Comparison of ENCODE assay signal across 1 cellular context in the genomic region with DNA sequence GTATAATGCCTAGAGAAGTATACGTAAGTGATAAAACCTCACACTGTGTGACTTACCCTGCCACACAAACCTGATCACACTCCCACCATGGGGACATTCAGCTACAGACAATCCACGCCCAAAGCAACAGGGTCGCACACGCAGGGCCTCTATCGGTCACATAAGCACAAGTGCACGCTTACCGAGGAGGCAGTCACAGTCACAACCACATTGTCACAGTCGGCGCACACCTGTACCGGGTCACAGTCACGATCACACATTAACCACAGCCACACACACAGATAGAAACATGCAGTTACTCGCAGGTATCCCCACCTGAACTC.
TF ChIP-seq lines count a peak whose summit lies in the region.

No MANE protein-coding gene starts in this region.

TF ChIP-seq in H1, 55 proteins besides CTCF, POLR2A, EP300 and RAD21:
- TF ChIP-seq CREB1 (IDR thresholded peaks at IDR 0.05) = no peak
- TF ChIP-seq SRF (IDR thresholded peaks at IDR 0.05; ENCODE audit: low read depth, low read length) = no peak
- TF ChIP-seq SP2 (IDR thresholded peaks at IDR 0.05; ENCODE audit: low read length) = no peak
- no peak for TF ChIP-seq POU5F1 (IDR thresholded peaks at IDR 0.05; ENCODE audit: low read depth, low read length)
- no peak for TF ChIP-seq CTBP2 (IDR thresholded peaks at IDR 0.05; ENCODE audit: borderline replicate concordance, insufficient read depth, insufficient read length, low read length)
- TF ChIP-seq SUZ12 (IDR thresholded peaks at IDR 0.05; ENCODE audit: low read length) = no peak
- no peak for TF ChIP-seq SIRT6 (IDR thresholded peaks at IDR 0.05; ENCODE audit: low read length)
- TF ChIP-seq TBP (IDR thresholded peaks at IDR 0.05; ENCODE audit: low read depth, low read length) = no peak
- no peak for TF ChIP-seq CHD2 (IDR thresholded peaks at IDR 0.05; ENCODE audit: low read length)
- TF ChIP-seq RBBP5 (IDR thresholded peaks at IDR 0.05; ENCODE audit: borderline replicate concordance, low read depth, low read length) = no peak
- no peak for TF ChIP-seq EGR1 (IDR thresholded peaks at IDR 0.05; ENCODE audit: borderline replicate concordance, low read depth, low read length)
- no peak for TF ChIP-seq HDAC2 (IDR thresholded peaks at IDR 0.05; ENCODE audit: borderline replicate concordance in 1 of 2, low read depth in 2 of 2, low read length in 2 of 2)
- no peak for TF ChIP-seq CBX5 (IDR thresholded peaks at IDR 0.05; ENCODE audit: low read depth, low read length)
- no peak for TF ChIP-seq NRF1 (IDR thresholded peaks at IDR 0.05; ENCODE audit: low read depth, low read length)
- no peak for TF ChIP-seq KDM4A (IDR thresholded peaks at IDR 0.05; ENCODE audit: low read depth, low read length, severe bottlenecking)
- TF ChIP-seq CHD1 (IDR thresholded peaks at IDR 0.05; ENCODE audit: low read depth, low read length) = no peak
- TF ChIP-seq, protein P1, sequence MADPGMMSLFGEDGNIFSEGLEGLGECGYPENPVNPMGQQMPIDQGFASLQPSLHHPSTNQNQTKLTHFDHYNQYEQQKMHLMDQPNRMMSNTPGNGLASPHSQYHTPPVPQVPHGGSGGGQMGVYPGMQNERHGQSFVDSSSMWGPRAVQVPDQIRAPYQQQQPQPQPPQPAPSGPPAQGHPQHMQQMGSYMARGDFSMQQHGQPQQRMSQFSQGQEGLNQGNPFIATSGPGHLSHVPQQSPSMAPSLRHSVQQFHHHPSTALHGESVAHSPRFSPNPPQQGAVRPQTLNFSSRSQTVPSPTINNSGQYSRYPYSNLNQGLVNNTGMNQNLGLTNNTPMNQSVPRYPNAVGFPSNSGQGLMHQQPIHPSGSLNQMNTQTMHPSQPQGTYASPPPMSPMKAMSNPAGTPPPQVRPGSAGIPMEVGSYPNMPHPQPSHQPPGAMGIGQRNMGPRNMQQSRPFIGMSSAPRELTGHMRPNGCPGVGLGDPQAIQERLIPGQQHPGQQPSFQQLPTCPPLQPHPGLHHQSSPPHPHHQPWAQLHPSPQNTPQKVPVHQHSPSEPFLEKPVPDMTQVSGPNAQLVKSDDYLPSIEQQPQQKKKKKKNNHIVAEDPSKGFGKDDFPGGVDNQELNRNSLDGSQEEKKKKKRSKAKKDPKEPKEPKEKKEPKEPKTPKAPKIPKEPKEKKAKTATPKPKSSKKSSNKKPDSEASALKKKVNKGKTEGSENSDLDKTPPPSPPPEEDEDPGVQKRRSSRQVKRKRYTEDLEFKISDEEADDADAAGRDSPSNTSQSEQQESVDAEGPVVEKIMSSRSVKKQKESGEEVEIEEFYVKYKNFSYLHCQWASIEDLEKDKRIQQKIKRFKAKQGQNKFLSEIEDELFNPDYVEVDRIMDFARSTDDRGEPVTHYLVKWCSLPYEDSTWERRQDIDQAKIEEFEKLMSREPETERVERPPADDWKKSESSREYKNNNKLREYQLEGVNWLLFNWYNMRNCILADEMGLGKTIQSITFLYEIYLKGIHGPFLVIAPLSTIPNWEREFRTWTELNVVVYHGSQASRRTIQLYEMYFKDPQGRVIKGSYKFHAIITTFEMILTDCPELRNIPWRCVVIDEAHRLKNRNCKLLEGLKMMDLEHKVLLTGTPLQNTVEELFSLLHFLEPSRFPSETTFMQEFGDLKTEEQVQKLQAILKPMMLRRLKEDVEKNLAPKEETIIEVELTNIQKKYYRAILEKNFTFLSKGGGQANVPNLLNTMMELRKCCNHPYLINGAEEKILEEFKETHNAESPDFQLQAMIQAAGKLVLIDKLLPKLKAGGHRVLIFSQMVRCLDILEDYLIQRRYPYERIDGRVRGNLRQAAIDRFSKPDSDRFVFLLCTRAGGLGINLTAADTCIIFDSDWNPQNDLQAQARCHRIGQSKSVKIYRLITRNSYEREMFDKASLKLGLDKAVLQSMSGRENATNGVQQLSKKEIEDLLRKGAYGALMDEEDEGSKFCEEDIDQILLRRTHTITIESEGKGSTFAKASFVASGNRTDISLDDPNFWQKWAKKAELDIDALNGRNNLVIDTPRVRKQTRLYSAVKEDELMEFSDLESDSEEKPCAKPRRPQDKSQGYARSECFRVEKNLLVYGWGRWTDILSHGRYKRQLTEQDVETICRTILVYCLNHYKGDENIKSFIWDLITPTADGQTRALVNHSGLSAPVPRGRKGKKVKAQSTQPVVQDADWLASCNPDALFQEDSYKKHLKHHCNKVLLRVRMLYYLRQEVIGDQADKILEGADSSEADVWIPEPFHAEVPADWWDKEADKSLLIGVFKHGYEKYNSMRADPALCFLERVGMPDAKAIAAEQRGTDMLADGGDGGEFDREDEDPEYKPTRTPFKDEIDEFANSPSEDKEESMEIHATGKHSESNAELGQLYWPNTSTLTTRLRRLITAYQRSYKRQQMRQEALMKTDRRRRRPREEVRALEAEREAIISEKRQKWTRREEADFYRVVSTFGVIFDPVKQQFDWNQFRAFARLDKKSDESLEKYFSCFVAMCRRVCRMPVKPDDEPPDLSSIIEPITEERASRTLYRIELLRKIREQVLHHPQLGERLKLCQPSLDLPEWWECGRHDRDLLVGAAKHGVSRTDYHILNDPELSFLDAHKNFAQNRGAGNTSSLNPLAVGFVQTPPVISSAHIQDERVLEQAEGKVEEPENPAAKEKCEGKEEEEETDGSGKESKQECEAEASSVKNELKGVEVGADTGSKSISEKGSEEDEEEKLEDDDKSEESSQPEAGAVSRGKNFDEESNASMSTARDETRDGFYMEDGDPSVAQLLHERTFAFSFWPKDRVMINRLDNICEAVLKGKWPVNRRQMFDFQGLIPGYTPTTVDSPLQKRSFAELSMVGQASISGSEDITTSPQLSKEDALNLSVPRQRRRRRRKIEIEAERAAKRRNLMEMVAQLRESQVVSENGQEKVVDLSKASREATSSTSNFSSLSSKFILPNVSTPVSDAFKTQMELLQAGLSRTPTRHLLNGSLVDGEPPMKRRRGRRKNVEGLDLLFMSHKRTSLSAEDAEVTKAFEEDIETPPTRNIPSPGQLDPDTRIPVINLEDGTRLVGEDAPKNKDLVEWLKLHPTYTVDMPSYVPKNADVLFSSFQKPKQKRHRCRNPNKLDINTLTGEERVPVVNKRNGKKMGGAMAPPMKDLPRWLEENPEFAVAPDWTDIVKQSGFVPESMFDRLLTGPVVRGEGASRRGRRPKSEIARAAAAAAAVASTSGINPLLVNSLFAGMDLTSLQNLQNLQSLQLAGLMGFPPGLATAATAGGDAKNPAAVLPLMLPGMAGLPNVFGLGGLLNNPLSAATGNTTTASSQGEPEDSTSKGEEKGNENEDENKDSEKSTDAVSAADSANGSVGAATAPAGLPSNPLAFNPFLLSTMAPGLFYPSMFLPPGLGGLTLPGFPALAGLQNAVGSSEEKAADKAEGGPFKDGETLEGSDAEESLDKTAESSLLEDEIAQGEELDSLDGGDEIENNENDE (IDR thresholded peaks at IDR 0.05; ENCODE audit: insufficient replicate concordance, low read length) = no peak
- TF ChIP-seq, protein P2, sequence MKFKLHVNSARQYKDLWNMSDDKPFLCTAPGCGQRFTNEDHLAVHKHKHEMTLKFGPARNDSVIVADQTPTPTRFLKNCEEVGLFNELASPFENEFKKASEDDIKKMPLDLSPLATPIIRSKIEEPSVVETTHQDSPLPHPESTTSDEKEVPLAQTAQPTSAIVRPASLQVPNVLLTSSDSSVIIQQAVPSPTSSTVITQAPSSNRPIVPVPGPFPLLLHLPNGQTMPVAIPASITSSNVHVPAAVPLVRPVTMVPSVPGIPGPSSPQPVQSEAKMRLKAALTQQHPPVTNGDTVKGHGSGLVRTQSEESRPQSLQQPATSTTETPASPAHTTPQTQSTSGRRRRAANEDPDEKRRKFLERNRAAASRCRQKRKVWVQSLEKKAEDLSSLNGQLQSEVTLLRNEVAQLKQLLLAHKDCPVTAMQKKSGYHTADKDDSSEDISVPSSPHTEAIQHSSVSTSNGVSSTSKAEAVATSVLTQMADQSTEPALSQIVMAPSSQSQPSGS (IDR thresholded peaks at IDR 0.05; ENCODE audit: low read length) = no peak
